Comparison of ENCODE assay signal across 11 cellular contexts in genomic region chr18:63160172-63160995, GRCh38.
DNase-seq lines count a peak whose midpoint lies in the region; ATAC-seq and TF ChIP-seq lines count a peak whose summit lies in the region.
"Had no signal": no experiment of that assay in that cellular context is flagged by ENCODE, and none has a peak within 500 bp of the region (broad histone marks: within the 10 kb centered on the region; RNA-seq: fewer than 3 reads in every experiment).

No MANE protein-coding gene starts in this region.

- POLR2A ChIA-PET in activated B cell treated with CpG ODN at 0.5 μM for 24 hours (lab: Charles Lee), result interaction anchor here (0.5 to 11.7 kb wide), 23 partner anchors 9 to 160 kb away, joined by 3 to 180 read pairs (median 15); partner anchors contain the start of gene BCL2

- no peak for ATAC-seq in activated B cell treated with CpG ODN at 0.5 μM for 24 hours (ENCODE audit: low read depth)

- H3K36me3 Mint-ChIP-seq in activated B cell treated with CpG ODN at 0.5 μM for 24 hours (ENCODE audit: low read depth), result peaks cover 32% of the 10 kb centered on the region

- H3K4me1 ChIP-seq in esophagus (ENCODE audit: control insufficient read depth in 2 of 2, insufficient read depth in 2 of 2, low read length in 1 of 2), result peaks cover 0 to 14% of the 10 kb centered on the region in 2 donors
- peaks cover 43% of the 10 kb centered on the region for H3K4me1 ChIP-seq in thymus (ENCODE audit: control insufficient read depth, insufficient read depth, low read length)

- peaks cover 97% of the 10 kb centered on the region for H3K4me1 Mint-ChIP-seq in activated B cell treated with CpG ODN at 0.5 μM for 24 hours

- H3K4me3 Mint-ChIP-seq in activated B cell treated with CpG ODN at 0.5 μM for 24 hours, result peak overlapping the region; percentile 84

- H3K27ac ChIP-seq in esophagus (ENCODE audit: low read depth in 2 of 2, low read length in 1 of 2) (peak overlapping the region; percentile 44 to 75), thymus (ENCODE audit: low read depth) (peak overlapping the region; percentile 72)
- H3K27ac ChIP-seq: SK-N-MC had no signal

- H3K27me3 ChIP-seq in esophagus (ENCODE audit: control insufficient read depth in 1 of 2, insufficient read depth in 2 of 2, low read length in 2 of 2) (no peaks in the 10 kb centered on the region), thymus (ENCODE audit: control insufficient read depth, insufficient read depth) (no peaks in the 10 kb centered on the region)

- WGBS in esophagus, 2 donors, result 55 to 67% methylated on average over 13 of the region's 13 CpGs
- WGBS in thymus, result 89% methylated on average over 13 of the region's 13 CpGs

- DNase-seq in activated naive CD4-positive, alpha-beta T cell treated with Interleukin-2 at 50 U/mL for 16 hours, result peak; percentile 59
- DNase-seq in activated naive CD4-positive, alpha-beta T cell treated with anti-CD3 and anti-CD28 coated beads, Interleukin-2, amount 50 U/mL, for 16 hours, result no peak
- DNase-seq in activated B cell treated with CpG ODN at 0.5 μM for 24 hours (no peak), NCI-H510A (lab: John Stamatoyannopoulos, UW) (no peak), cerebellar nuclear complex (lab: John Stamatoyannopoulos, UW) (no peak), HT-29 (ENCODE audit: low spot score) (no peak)
- DNase-seq: activated gamma-delta T cell, NCI-H1105 had no signal

- no peak for TF ChIP-seq CTCF in activated B cell treated with CpG ODN at 0.5 μM for 24 hours (IDR thresholded peaks at IDR 0.05)

- no peaks in the 10 kb centered on the region for H3K27me3 Mint-ChIP-seq in activated B cell treated with CpG ODN at 0.5 μM for 24 hours

- no peak overlapping the region for H3K4me3 ChIP-seq in esophagus (ENCODE audit: low read depth in 1 of 2, low read length in 2 of 2)
- H3K4me3 ChIP-seq in thymus (ENCODE audit: low read length), result no peak overlapping the region
- H3K4me3 ChIP-seq: SK-N-MC had no signal

- no peaks in the 10 kb centered on the region for H3K9me3 Mint-ChIP-seq in activated B cell treated with CpG ODN at 0.5 μM for 24 hours

- H3K36me3 ChIP-seq in esophagus (ENCODE audit: control insufficient read depth in 2 of 2, insufficient read depth in 2 of 2, low read length in 1 of 2), result no peaks in the 10 kb centered on the region
- H3K36me3 ChIP-seq in thymus (ENCODE audit: control insufficient read depth, insufficient read depth), result no peaks in the 10 kb centered on the region

- H3K9me3 ChIP-seq in esophagus (ENCODE audit: control insufficient read depth in 2 of 2, insufficient read depth in 1 of 2, low read depth in 1 of 2, low read length in 1 of 2) (no peaks in the 10 kb centered on the region), thymus (ENCODE audit: control insufficient read depth) (no peaks in the 10 kb centered on the region)

- intact Hi-C loops in activated B cell treated with CpG ODN at 0.5 μM for 24 hours (cut with micrococcal nuclease), result no loop called here

- CTCF ChIA-PET in activated B cell treated with CpG ODN at 0.5 μM for 24 hours (lab: Charles Lee), result interaction anchor here (1.3 to 4.7 kb wide), 4 partner anchors 151 to 158 kb away, joined by 3 to 33 read pairs (median 18); partner anchors contain the start of gene BCL2

- peak overlapping the region; percentile 99 for H3K27ac Mint-ChIP-seq in activated B cell treated with CpG ODN at 0.5 μM for 24 hours
